Comparison of ENCODE assay signal across 9 cellular contexts in the genomic region with DNA sequence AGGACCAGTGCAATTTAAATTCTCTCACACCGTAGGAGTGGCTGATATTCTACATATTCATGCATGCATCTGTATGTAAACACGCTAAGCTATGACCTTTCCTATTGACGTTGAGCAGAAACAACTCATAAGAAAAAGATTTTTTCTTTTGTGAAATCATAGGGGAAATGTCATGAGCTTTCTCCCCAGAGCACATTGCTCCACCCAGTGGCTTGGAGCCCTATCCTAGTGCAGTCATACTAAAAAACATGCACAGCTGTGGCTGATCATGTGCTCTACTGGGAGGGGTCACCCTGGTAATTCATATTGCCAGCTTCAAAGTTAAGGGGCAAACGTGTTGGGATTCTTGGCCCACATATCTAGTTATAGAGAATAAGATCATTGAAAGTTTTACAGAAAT. TPM values are rescaled to one million over a fixed set of nuclear protein-coding genes. Genes with fewer than 3 reads are reported as not detected.
DNase-seq lines count a peak whose midpoint lies in the region; ATAC-seq, FAIRE-seq and TF ChIP-seq lines count a peak whose summit lies in the region.
"Had no signal": no experiment of that assay in that cellular context is flagged by ENCODE, and none has a peak within 500 bp of the region (broad histone marks: within the 10 kb centered on the region; RNA-seq: fewer than 3 reads in every experiment).

No MANE protein-coding gene starts in this region.

- H3K9me3 Mint-ChIP-seq in CD8-positive, alpha-beta T cell, result no peaks in the 10 kb centered on the region

- dilution Hi-C loops in mammary epithelial cell (cut with HindIII; ENCODE audit: low sequenced_read_pairs), result no loop called here

- in situ Hi-C loops in mammary epithelial cell (cut with MboI; ENCODE audit: low sequenced_read_pairs in 2 of 2), result loop anchor here (10.0 kb wide), 1 partner anchor 273 kb away; no protein-coding TSS in a partner anchor

- H3K4me3 ChIP-seq in Loucy (ENCODE audit: low read length, poor library complexity, severe bottlenecking) (no peak overlapping the region), mammary epithelial cell (replicated peaks in 1 of 3; ENCODE audit: insufficient read depth in 1 of 3, low read depth in 2 of 3, low read length in 3 of 3) (no peak overlapping the region), muscle layer of colon (ENCODE audit: low read depth in 1 of 2, low read length in 2 of 2) (no peak overlapping the region)
- no peak overlapping the region for H3K4me3 ChIP-seq in CD8-positive, alpha-beta T cell (ENCODE audit: low read depth, low read length)

- WGBS in mammary epithelial cell (ENCODE audit: low coverage, missing lambda C conversion rate), result 66% methylated on average over 4 of the region's 4 CpGs

- no peak for ATAC-seq in CD8-positive, alpha-beta T cell

- POLR2A ChIA-PET in CD8-positive, alpha-beta T cell (lab: Charles Lee), result interaction anchor here (2.2 kb wide), 1 partner anchor 9 kb away, joined by 20 read pairs; the partner anchor contains the start of gene TLNRD1

- H3K4me2 ChIP-seq in Loucy (ENCODE audit: low read depth, low read length, poor library complexity, severe bottlenecking), result no peak overlapping the region
- no peak overlapping the region for H3K4me2 ChIP-seq in mammary epithelial cell (ENCODE audit: insufficient read depth, low read depth, low read length)

- H2AFZ ChIP-seq in Loucy (ENCODE audit: low read length) (0 out of 2 replicates have a peak overlapping the region, but pooled peaks have one; percentile 4), mammary epithelial cell (ENCODE audit: low read depth, low read length) (no peak overlapping the region)

- TF ChIP-seq CTCF in Loucy (conservative IDR thresholded peaks at IDR 0.05; ENCODE audit: low read length) (peak; percentile 43), mammary epithelial cell (conservative IDR thresholded peaks at IDR 0.05 in 1 of 2, IDR thresholded peaks at IDR 0.05 in 1 of 2; ENCODE audit: extremely low read depth in 1 of 2, insufficient read depth in 1 of 2, low read depth in 1 of 2, low read length in 2 of 2) (peak in 1 of 2 donors; percentile 2)
- no peak for TF ChIP-seq CTCF in CD8-positive, alpha-beta T cell (IDR thresholded peaks at IDR 0.05)

- peaks cover 48% of the 10 kb centered on the region for H3K4me1 Mint-ChIP-seq in CD8-positive, alpha-beta T cell (ENCODE audit: low read depth)

- CTCF ChIA-PET in mammary epithelial cell (lab: Charles Lee; ENCODE audit: low non-redundant PET), result no interaction called here
- CTCF ChIA-PET in CD8-positive, alpha-beta T cell (lab: Charles Lee), result interaction anchor here (0.5 to 2.2 kb wide), 3 partner anchors 18 to 275 kb away, joined by 3 to 12 read pairs (median 7); no protein-coding TSS in a partner anchor

- H3F3A ChIP-seq in Loucy (ENCODE audit: low read depth), result no peaks in the 10 kb centered on the region

- H3K27me3 Mint-ChIP-seq in CD8-positive, alpha-beta T cell (ENCODE audit: low read depth), result no peaks in the 10 kb centered on the region

- H3K36me3 ChIP-seq in Loucy (ENCODE audit: insufficient read depth, low read length), result no peaks in the 10 kb centered on the region
- no peaks in the 10 kb centered on the region for H3K36me3 ChIP-seq in mammary epithelial cell (ENCODE audit: insufficient read depth, low read length)
- no peaks in the 10 kb centered on the region for H3K36me3 ChIP-seq in muscle layer of colon (ENCODE audit: insufficient read depth, low read length)
- no peaks in the 10 kb centered on the region for H3K36me3 ChIP-seq in CD8-positive, alpha-beta T cell (ENCODE audit: insufficient read depth, low read length)

- TF ChIP-seq POLR2A in GM12892 (IDR thresholded peaks at IDR 0.05; ENCODE audit: low read depth, low read length), result no peak

- H3K4me3 Mint-ChIP-seq in CD8-positive, alpha-beta T cell, result no peak overlapping the region

- no TSS peak for BruUV-seq in mammary epithelial cell (replicated peaks; lab: Mats Ljungman, UMichigan)

- peaks cover 32% of the 10 kb centered on the region for H3K79me2 ChIP-seq in Loucy (ENCODE audit: insufficient read depth, low read length)
- peaks cover 32% of the 10 kb centered on the region for H3K79me2 ChIP-seq in mammary epithelial cell (ENCODE audit: insufficient read depth, low read length)

- H4K20me1 ChIP-seq in Loucy (ENCODE audit: insufficient read depth, low read length, poor library complexity, severe bottlenecking) (peaks cover 16% of the 10 kb centered on the region), mammary epithelial cell (ENCODE audit: insufficient read depth, low read length) (no peaks in the 10 kb centered on the region)

- intact Hi-C loops in mammary epithelial cell (cut with micrococcal nuclease), result no loop called here
- intact Hi-C loops in CD8-positive, alpha-beta T cell (cut with DNase I, micrococcal nuclease), result loop anchor here (5.0 kb wide), 2 partner anchors 844 to 934 kb away; partner anchors contain the start of gene ZFAND6 (in 1 of the 2)

- H3K9me3 ChIP-seq in Loucy (ENCODE audit: insufficient read depth, low read depth, low read length) (no peaks in the 10 kb centered on the region), mammary epithelial cell (replicated peaks; ENCODE audit: insufficient read depth, low read length) (no peaks in the 10 kb centered on the region), muscle layer of colon (ENCODE audit: low read length) (no peaks in the 10 kb centered on the region)
- H3K9me3 ChIP-seq in CD8-positive, alpha-beta T cell (ENCODE audit: low read length), result no peaks in the 10 kb centered on the region

- H3K27me3 ChIP-seq in Loucy (ENCODE audit: insufficient read depth, low read length, poor library complexity, severe bottlenecking) (no peaks in the 10 kb centered on the region), mammary epithelial cell (ENCODE audit: insufficient read depth, low read length) (no peaks in the 10 kb centered on the region), muscle layer of colon (ENCODE audit: control insufficient read depth in 1 of 2, insufficient read depth in 2 of 2, low read length in 2 of 2) (no peaks in the 10 kb centered on the region)
- H3K27me3 ChIP-seq in CD8-positive, alpha-beta T cell (ENCODE audit: insufficient read depth, low read length), result no peaks in the 10 kb centered on the region

- H3K27ac Mint-ChIP-seq in CD8-positive, alpha-beta T cell, result no peak overlapping the region

- DNase-seq in AML-193 (lab: John Stamatoyannopoulos, UW) (peak; percentile 46 to 51), mammary epithelial cell (peak; percentile 13), mucosa of gallbladder (ENCODE audit: low spot score) (no peak), GM12892 (ENCODE audit: insufficient read length) (no peak), NCI-H774 (lab: John Stamatoyannopoulos, UW) (no peak)
- no peak for DNase-seq in CD8-positive, alpha-beta T cell

- FAIRE-seq in GM12892 (lab: Jason Lieb, UNC), result no peak
- FAIRE-seq: GM18507 had no signal

- H3K4me1 ChIP-seq in Loucy (ENCODE audit: insufficient read depth, low read length, poor library complexity, severe bottlenecking), result peaks cover 27% of the 10 kb centered on the region
- H3K4me1 ChIP-seq in mammary epithelial cell (ENCODE audit: insufficient read depth, low read length), result peaks cover 18% of the 10 kb centered on the region
- H3K4me1 ChIP-seq in muscle layer of colon (ENCODE audit: insufficient read depth, low read length), result peaks cover 34% of the 10 kb centered on the region
- peaks cover 43% of the 10 kb centered on the region for H3K4me1 ChIP-seq in CD8-positive, alpha-beta T cell (ENCODE audit: insufficient read depth, low read length)

- H3K27ac ChIP-seq in mammary epithelial cell (ENCODE audit: insufficient read depth, low read depth, low read length) (no peak overlapping the region), muscle layer of colon (ENCODE audit: low read depth, low read length) (peak overlapping the region; percentile 93)
- no peak overlapping the region for H3K27ac ChIP-seq in CD8-positive, alpha-beta T cell (ENCODE audit: low read depth, low read length)

- H3K9me2 ChIP-seq in Loucy (replicated peaks; ENCODE audit: low read depth, low read length), result no peaks in the 10 kb centered on the region

- no peak overlapping the region for H3K9ac ChIP-seq in Loucy (ENCODE audit: low read depth, low read length, poor library complexity, severe bottlenecking)
- no peak overlapping the region for H3K9ac ChIP-seq in mammary epithelial cell (ENCODE audit: insufficient read depth, low read length)
- H3K9ac ChIP-seq in muscle layer of colon (ENCODE audit: low read length), result no peak overlapping the region

- peaks cover 20% of the 10 kb centered on the region for H3K36me3 Mint-ChIP-seq in CD8-positive, alpha-beta T cell

RNA-seq across cellular contexts. Expression of gene MESD, which starts 1.8 kb away (rescaled TPM):
- total RNA-seq in mammary epithelial cell, result 10 to 100 TPM; 13.2 to 25.9 TPM
- polyA plus RNA-seq in mammary epithelial cell, result 15.7 TPM
- polyA minus RNA-seq in mammary epithelial cell, result 26.1 TPM
- 30.7 TPM for total RNA-seq in mucosa of gallbladder
- 12.7 TPM for polyA plus RNA-seq in GM12892 (2012; ENCODE audit: missing spikeins)
- total RNA-seq in CD8-positive, alpha-beta T cell, result 1 to 10 TPM; 6.4 to 8.1 TPM

RNA-seq across cellular contexts. Expression of gene TLNRD1, which starts 9.3 kb away (rescaled TPM):
- 10 to 100 TPM; 16.8 to 18.1 TPM for total RNA-seq in mammary epithelial cell
- 10.0 TPM for polyA plus RNA-seq in mammary epithelial cell
- 5.0 TPM for polyA minus RNA-seq in mammary epithelial cell
- 26.0 TPM for total RNA-seq in mucosa of gallbladder
- 3.5 TPM for polyA plus RNA-seq in GM12892 (2012; ENCODE audit: missing spikeins)
- 10 to 100 TPM; 15.3 to 15.6 TPM for total RNA-seq in CD8-positive, alpha-beta T cell

Comparison
In these comparisons a context has a peak if more than half of its experiments do, and no peak if none do; other contexts are left out.
1. DNase-seq: peak in AML-193 (2 of 2) and mammary epithelial cell (single experiment); none in mucosa of gallbladder (single experiment), GM12892 (single experiment), NCI-H774 (single experiment) and CD8-positive, alpha-beta T cell (0 of 7).